In the genomic region with DNA sequence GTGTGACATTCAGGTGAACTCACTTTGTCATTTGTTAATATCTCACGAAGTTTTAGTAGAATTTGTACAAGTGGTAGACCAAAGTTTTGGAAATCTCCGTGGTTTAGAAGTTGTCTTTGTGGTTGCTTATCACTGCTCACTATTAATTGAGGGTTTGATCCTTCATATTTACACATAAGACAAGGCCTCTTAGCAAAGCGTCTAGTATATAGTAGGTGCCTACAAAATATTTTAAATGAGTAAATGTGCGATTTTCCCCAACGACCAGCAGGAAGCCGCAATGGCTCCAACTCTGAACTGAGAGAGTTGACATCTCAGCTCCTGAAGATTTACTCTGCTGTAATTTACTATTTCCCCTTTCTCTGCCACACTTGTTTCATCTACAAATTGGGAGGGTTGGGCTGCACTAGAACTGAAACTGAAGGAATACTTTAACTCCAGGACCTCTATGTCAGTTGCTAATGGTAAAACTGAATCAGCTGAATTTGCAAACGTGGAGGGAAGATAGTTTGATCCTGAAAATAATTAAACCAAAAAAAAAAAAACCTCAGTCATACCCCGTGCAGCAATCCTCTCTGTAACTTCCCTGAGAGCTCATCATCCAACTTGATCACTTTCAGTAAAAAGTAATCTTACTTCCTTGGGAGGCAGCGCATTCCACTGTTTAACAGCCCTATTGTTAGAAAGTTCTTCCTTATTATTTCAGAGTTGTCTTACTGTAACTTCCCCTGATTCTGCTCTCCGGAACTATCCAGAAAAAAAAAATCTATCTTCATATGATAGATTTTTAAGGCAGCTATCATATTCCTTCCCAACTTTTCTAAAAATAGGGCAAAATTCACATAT, we compare ENCODE assay signal across 8 cellular contexts. TPM values are rescaled to one million over a fixed set of nuclear protein-coding genes. Genes with fewer than 3 reads are reported as not detected.
DNase-seq lines count a peak whose midpoint lies in the region; ATAC-seq and TF ChIP-seq lines count a peak whose summit lies in the region.

No MANE protein-coding gene starts in this region.

- POLR2A ChIA-PET in A673 (lab: Charles Lee; ENCODE audit: low non-redundant PET): no interaction called here
- POLR2A ChIA-PET in IMR-90 (lab: Charles Lee; ENCODE audit: unreplicated experiment): interaction anchor here (0.7 kb wide), 1 partner anchor 10 kb away, joined by 6 read pairs; the partner anchor contains the start of gene ADM
- POLR2A ChIA-PET in MCF 10A (lab: Yijun Ruan, JAX): interaction anchor here (0.6 to 8.5 kb wide), 7 partner anchors 11 to 1059 kb away, joined by 3 to 217 read pairs (median 3); partner anchors contain the start of gene ADM

- no peak for TF ChIP-seq CTCF in A673 (conservative IDR thresholded peaks at IDR 0.05; ENCODE audit: low read depth, low read length)
- no peak for TF ChIP-seq CTCF in IMR-90 (conservative IDR thresholded peaks at IDR 0.05; ENCODE audit: low read depth, low read length)
- no peak for TF ChIP-seq CTCF in MCF 10A (IDR thresholded peaks at IDR 0.05; ENCODE audit: unreplicated experiment)
- TF ChIP-seq CTCF in mesothelial cell of epicardium (IDR thresholded peaks at IDR 0.05; ENCODE audit: unreplicated experiment): no peak

- no peak for ATAC-seq in IMR-90 (ENCODE audit: low read depth)

- H3K23ac ChIP-seq in IMR-90 (ENCODE audit: low read depth, low read length): peak overlapping the region; percentile 91

- no peak overlapping the region for H2AFZ ChIP-seq in IMR-90 (replicated peaks; ENCODE audit: low read length, poor library complexity)

- BruUV-seq in A673 (replicated peaks; lab: Mats Ljungman, UMichigan) (no TSS peak), IMR-90 (replicated peaks; lab: Mats Ljungman, UMichigan) (TSS peak; percentile 51), MCF 10A (replicated peaks; lab: Mats Ljungman, UMichigan) (no TSS peak)

- peak overlapping the region; percentile 83 for H2BK20ac ChIP-seq in IMR-90 (ENCODE audit: low read depth, low read length)

- H3K9ac ChIP-seq in IMR-90 (ENCODE audit: low read depth, low read length): peak overlapping the region; percentile 61; the same call in 1 of the 2 replicates

- CTCF ChIA-PET in A673 (lab: Charles Lee): no interaction called here
- CTCF ChIA-PET in IMR-90 (lab: Yijun Ruan, JAX): interaction anchor here (1.0 to 1.7 kb wide), 2 partner anchors 9 to 71 kb away, joined by 4 read pairs; partner anchors contain the start of gene ADM
- CTCF ChIA-PET in MCF 10A (lab: Yijun Ruan, JAX): interaction anchor here (0.5 to 2.2 kb wide), 6 partner anchors 11 to 559 kb away, joined by 3 to 10 read pairs (median 3); no protein-coding TSS in a partner anchor

- H3K27me3 Mint-ChIP-seq in MCF 10A (ENCODE audit: insufficient read depth, unreplicated experiment) (no peaks in the 10 kb centered on the region), mesothelial cell of epicardium (ENCODE audit: low read depth) (no peaks in the 10 kb centered on the region)

- H3K4me3 ChIP-seq in A673 (ENCODE audit: low read depth, low read length, poor library complexity, severe bottlenecking): peak overlapping the region; percentile 95
- H3K4me3 ChIP-seq in IMR-90 (ENCODE audit: insufficient read depth, low read depth, low read length): peak overlapping the region; percentile 85; the same call in 1 of the 2 replicates

- H2AK9ac ChIP-seq in IMR-90 (replicated peaks; ENCODE audit: low read depth, low read length, poor library complexity): no peak overlapping the region

- peak overlapping the region; percentile 17; the same call in 1 of the 2 replicates for H4K5ac ChIP-seq in IMR-90 (ENCODE audit: low read depth, low read length)

- peak overlapping the region; percentile 95 for H2BK120ac ChIP-seq in IMR-90 (ENCODE audit: low read depth, low read length)

- peak overlapping the region; percentile 89 for H3K27ac ChIP-seq in A673 (ENCODE audit: low read depth, low read length, poor library complexity, severe bottlenecking)
- peak overlapping the region; percentile 93 for H3K27ac ChIP-seq in IMR-90 (ENCODE audit: insufficient read depth, low read length)

- peak overlapping the region; percentile 95 for H2BK5ac ChIP-seq in IMR-90 (ENCODE audit: low read depth, low read length, poor library complexity, severe bottlenecking)

- peak overlapping the region; percentile 78 for H3K56ac ChIP-seq in IMR-90 (ENCODE audit: extremely low read depth, insufficient read depth, low read length)

- no peak for TF ChIP-seq RAD21 in IMR-90 (IDR thresholded peaks at IDR 0.05; ENCODE audit: low read length)

- H3K36me3 Mint-ChIP-seq in MCF 10A (ENCODE audit: insufficient read depth, unreplicated experiment): peaks cover 10% of the 10 kb centered on the region
- peaks cover 2% of the 10 kb centered on the region for H3K36me3 Mint-ChIP-seq in mesothelial cell of epicardium

- in situ Hi-C loops in IMR-90 (cut with MboI; ENCODE audit: low sequenced_read_pairs): no loop called here

- TF ChIP-seq POLR2A in IMR-90 (IDR thresholded peaks at IDR 0.05; ENCODE audit: low read depth, low read length): no peak

- H4K91ac ChIP-seq in IMR-90 (ENCODE audit: insufficient read depth, low read depth, low read length): peak overlapping the region; percentile 97

- H3K4me1 ChIP-seq in A673 (ENCODE audit: insufficient read depth, low read length, poor library complexity, severe bottlenecking) (peaks cover 19% of the 10 kb centered on the region), IMR-90 (ENCODE audit: control insufficient read depth, insufficient read depth, low read length) (peaks cover 7% of the 10 kb centered on the region; the same call in 1 of the 2 replicates)

- H3K9me3 Mint-ChIP-seq in MCF 10A (ENCODE audit: unreplicated experiment) (no peaks in the 10 kb centered on the region), mesothelial cell of epicardium (no peaks in the 10 kb centered on the region)

- dilution Hi-C loops in IMR-90 (cut with HindIII; ENCODE audit: low sequenced_read_pairs, unreplicated experiment): no loop called here

- DNase-seq in A673 (ENCODE audit: low spot score): no peak
- no peak for DNase-seq in IMR-90
- no peak for DNase-seq in MCF 10A (ENCODE audit: unreplicated experiment)
- no peak for DNase-seq in mesothelial cell of epicardium (ENCODE audit: low spot score in 2 of 2, unreplicated experiment in 2 of 2)
- no peak for DNase-seq in NCI-H2029 (lab: John Stamatoyannopoulos, UW)
- DNase-seq in posterior cingulate gyrus: no peak
- DNase-seq in NCI-H1048 (lab: John Stamatoyannopoulos, UW): no peak
- no peak for DNase-seq in DMS153 treated with DMSO at 0.1 percent for 48 hours (lab: John Stamatoyannopoulos, UW; ENCODE audit: unreplicated experiment)

- peak overlapping the region; percentile 72 for H3K4me3 Mint-ChIP-seq in MCF 10A (ENCODE audit: unreplicated experiment)
- H3K4me3 Mint-ChIP-seq in mesothelial cell of epicardium: peak overlapping the region; percentile 91

- H3K27ac Mint-ChIP-seq in MCF 10A (ENCODE audit: low read depth, unreplicated experiment) (peak overlapping the region; percentile 44), mesothelial cell of epicardium (peak overlapping the region; percentile 96)

- no peaks in the 10 kb centered on the region for H3K36me3 ChIP-seq in A673 (ENCODE audit: insufficient read depth, low read length, poor library complexity, severe bottlenecking)
- H3K36me3 ChIP-seq in IMR-90 (ENCODE audit: control insufficient read depth, insufficient read depth, low read length): peaks cover 9% of the 10 kb centered on the region

- H4K8ac ChIP-seq in IMR-90 (ENCODE audit: low read depth in 2 of 2, low read length in 2 of 2): peak overlapping the region; percentile 29 to 84

- H2AK5ac ChIP-seq in IMR-90 (ENCODE audit: low read depth, low read length): peak overlapping the region; percentile 76

- WGBS in IMR-90 (ENCODE audit: extremely low coverage in 2 of 2, insufficient read length in 1 of 2), 2 experiments: no CpG with 5 or more reads among the region's 10 CpGs

- peak overlapping the region; percentile 89 for H3K4ac ChIP-seq in IMR-90 (ENCODE audit: low read depth, low read length)

- H3K18ac ChIP-seq in IMR-90 (ENCODE audit: low read depth, low read length): peak overlapping the region; percentile 17; the same call in 1 of the 2 replicates

- peak overlapping the region; percentile 80 for H3K14ac ChIP-seq in IMR-90 (replicated peaks; ENCODE audit: low read depth, low read length)

- peak overlapping the region; percentile 80 for H3K4me2 ChIP-seq in IMR-90 (ENCODE audit: low read depth, low read length)

- peaks cover 22% of the 10 kb centered on the region for H3K4me1 Mint-ChIP-seq in MCF 10A (ENCODE audit: insufficient read depth, unreplicated experiment)
- peaks cover 29% of the 10 kb centered on the region for H3K4me1 Mint-ChIP-seq in mesothelial cell of epicardium

- H3K9me3 ChIP-seq in A673 (ENCODE audit: low read depth, low read length, poor library complexity, severe bottlenecking) (no peaks in the 10 kb centered on the region), IMR-90 (ENCODE audit: control insufficient read depth, insufficient read depth, low read length) (no peaks in the 10 kb centered on the region)

- H3K27me3 ChIP-seq in A673 (replicated peaks; ENCODE audit: insufficient read depth, low read depth, low read length, poor library complexity): no peaks in the 10 kb centered on the region
- no peaks in the 10 kb centered on the region for H3K27me3 ChIP-seq in IMR-90 (ENCODE audit: control insufficient read depth, insufficient read depth, low read length)

- H4K20me1 ChIP-seq in IMR-90 (ENCODE audit: insufficient read depth, low read length): peaks cover 5% of the 10 kb centered on the region; the same call in 1 of the 2 replicates

- H3K9me1 ChIP-seq in IMR-90 (ENCODE audit: insufficient read depth, low read length): peaks cover 2% of the 10 kb centered on the region; the same call in 1 of the 2 replicates

- H2BK15ac ChIP-seq in IMR-90 (ENCODE audit: low read depth, low read length): peak overlapping the region; percentile 68; the same call in 2 of the 3 replicates

- peaks cover 18 to 74% of the 10 kb centered on the region in 2 experiments for H3K79me1 ChIP-seq in IMR-90 (ENCODE audit: low read depth in 1 of 2, low read length in 2 of 2)

- intact Hi-C loops in A673 (cut with micrococcal nuclease; ENCODE audit: unreplicated experiment): no loop called here
- intact Hi-C loops in IMR-90 (cut with micrococcal nuclease): no loop called here
- intact Hi-C loops in MCF 10A (cut with micrococcal nuclease): no loop called here
- intact Hi-C loops in posterior cingulate gyrus (cut with DNase I): no loop called here

RNA-seq across cellular contexts. Expression of gene SBF2, which starts 1.3 kb away (rescaled TPM):
- 24.7 and 31.8 TPM in 2 replicates for total RNA-seq in A673 (2021)
- 45.8 and 51.8 TPM in 2 replicates for total RNA-seq in IMR-90 (2012; rRNA removed)
- polyA plus RNA-seq in IMR-90 (2012; rRNA removed): 21.7 and 23.8 TPM in 2 replicates
- 7.6 and 9.9 TPM in 2 replicates for polyA plus RNA-seq in IMR-90 (2012; cell fraction: cytosol; rRNA removed)
- polyA plus RNA-seq in IMR-90 (2012; cell fraction: nucleus; rRNA removed; ENCODE audit: low replicate concordance): 13.3 and 78.3 TPM in 2 replicates
- 28.3 and 28.7 TPM in 2 replicates for total RNA-seq in MCF 10A (2022)
- total RNA-seq in mesothelial cell of epicardium: 44.7 to 58.4 TPM (median 53.1 TPM) in 3 replicates

RNA-seq across cellular contexts. Expression of gene ADM, which starts 9.6 kb away (rescaled TPM):
- total RNA-seq in A673 (2021) (2.3 and 3.8 TPM in 2 replicates), IMR-90 (2012; rRNA removed) (328 and 559 TPM in 2 replicates), MCF 10A (2022) (8.7 and 10.6 TPM in 2 replicates), mesothelial cell of epicardium (12.8 to 13.8 TPM (median 13.3 TPM) in 3 replicates)
- polyA plus RNA-seq in IMR-90 (2012; rRNA removed): 268 and 357 TPM in 2 replicates
- polyA plus RNA-seq in IMR-90 (2012; cell fraction: cytosol; rRNA removed): 627 and 1,317 TPM in 2 replicates
- 480 and 671 TPM in 2 replicates for polyA plus RNA-seq in IMR-90 (2012; cell fraction: nucleus; rRNA removed; ENCODE audit: low replicate concordance)

Comparison
In these comparisons a context has a peak if more than half of its experiments do, and no peak if none do; other contexts are left out.
1. RNA of gene ADM, which starts 9.6 kb away (total RNA-seq): 328 to 559 TPM in IMR-90; 12.8 to 13.8 TPM in mesothelial cell of epicardium, 8.7 to 10.6 TPM in MCF 10A and 2.3 to 3.8 TPM in A673; every median in the first group is over 10 times any median in the second.